Comparison of ENCODE assay signal across 24 cellular contexts in genomic region chr5:163496286-163496685, GRCh38. TPM values are rescaled to one million over a fixed set of nuclear protein-coding genes. Genes with fewer than 3 reads are reported as not detected.
DNase-seq lines count a peak whose midpoint lies in the region; ATAC-seq, FAIRE-seq and TF ChIP-seq lines count a peak whose summit lies in the region.
"Had no signal": no experiment of that assay in that cellular context is flagged by ENCODE, and none has a peak within 500 bp of the region (broad histone marks: within the 10 kb centered on the region; RNA-seq: fewer than 3 reads in every experiment).

No MANE protein-coding gene starts in this region.

- no peak overlapping the region for H3K4me3 ChIP-seq in bronchial epithelial cell (ENCODE audit: low read depth, low read length)
- H3K4me3 ChIP-seq in Peyer's patch = no peak overlapping the region
- H3K4me3 ChIP-seq: MG63, smooth muscle cell, upper lobe of right lung had no signal

- H3K36me3 ChIP-seq in bronchial epithelial cell (ENCODE audit: control insufficient read depth, insufficient read depth, low read length) (no peaks in the 10 kb centered on the region), Peyer's patch (no peaks in the 10 kb centered on the region)
- H3K36me3 ChIP-seq: upper lobe of right lung had no signal

- TF ChIP-seq CTCF in bronchial epithelial cell (IDR thresholded peaks at IDR 0.05; ENCODE audit: insufficient read depth, low read length, severe bottlenecking) (no peak), Peyer's patch (IDR thresholded peaks at IDR 0.05) (no peak)

- TF ChIP-seq POLR2A in Peyer's patch (IDR thresholded peaks at IDR 0.05) = no peak

- no peak for FAIRE-seq in bronchial epithelial cell (lab: Jason Lieb, UNC)
- FAIRE-seq: endometrium had no signal

- H3K27me3 ChIP-seq in bronchial epithelial cell (ENCODE audit: control insufficient read depth, insufficient read depth, low read length) (no peaks in the 10 kb centered on the region), Peyer's patch (no peaks in the 10 kb centered on the region)
- H3K27me3 ChIP-seq: MG63, upper lobe of right lung had no signal

- no peak overlapping the region for H3K27ac ChIP-seq in Peyer's patch
- H3K27ac ChIP-seq: C4-2B, upper lobe of right lung, WERI-Rb-1 had no signal

- H3K4me1 ChIP-seq in Peyer's patch = no peaks in the 10 kb centered on the region
- H3K4me1 ChIP-seq: upper lobe of right lung had no signal

- peak; percentile 25 for DNase-seq in AG20443 (ENCODE audit: low spot score)
- peak; percentile 83 for DNase-seq in NCI-H226
- peak; percentile 67 for DNase-seq in bronchial epithelial cell (ENCODE audit: low read depth)
- peak; percentile 81 for DNase-seq in kidney glomerular epithelial cell (lab: John Stamatoyannopoulos, UW)
- no peak for DNase-seq in HUDEP-2 (lab: John Stamatoyannopoulos, UW; ENCODE audit: unreplicated experiment in 76 of 76)
- DNase-seq in Peyer's patch = no peak
- DNase-seq in COLO829 (ENCODE audit: low spot score) = no peak
- DNase-seq: aorta; dermis blood vessel endothelial cell; head of caudate nucleus; MG63; naive thymus-derived CD4-positive, alpha-beta T cell; NCI-H1436 treated with DMSO at 0.1 percent for 48 hours; NCI-H524; NK-92 treated with Interleukin-12 subunit alpha and Interleukin-12 subunit beta, amount 100 ng/mL, for 24 hours; nucleus accumbens; substantia nigra; upper lobe of right lung; WERI-Rb-1 had no signal

- no peaks in the 10 kb centered on the region for H3K9me3 ChIP-seq in Peyer's patch
- H3K9me3 ChIP-seq: MG63, upper lobe of right lung had no signal

- ATAC-seq in GM21515 (IDR thresholded peaks at IDR 0.05; ENCODE audit: unreplicated experiment) = no peak
- ATAC-seq: naive thymus-derived CD4-positive, alpha-beta T cell; Panc1; upper lobe of right lung had no signal

RNA-seq across cellular contexts. Expression of gene MAT2B, which starts 9.1 kb away (rescaled TPM):
- 41.5 and 71.1 TPM in 2 replicates for total RNA-seq in bronchial epithelial cell
- total RNA-seq in Peyer's patch = 10 to 100 TPM; 34.6 to 65.3 (median 51.1) TPM

RNA-seq across cellular contexts. Expression of gene HMMR, which starts 35.9 kb away (rescaled TPM):
- total RNA-seq in bronchial epithelial cell (0.53 and 1.4 TPM in 2 replicates), Peyer's patch (1 to 10 TPM; 1.1 to 3.3 (median 1.9) TPM)

RNA-seq across cellular contexts. Expression of gene NUDCD2, which starts 36.4 kb away (rescaled TPM):
- 6.6 and 7.3 TPM in 2 replicates for total RNA-seq in bronchial epithelial cell
- total RNA-seq in Peyer's patch = 1 to 10 TPM; 2.5 to 4.7 (median 3.4) TPM

RNA-seq across cellular contexts. Expression of gene CCNG1, which starts 58.9 kb away (rescaled TPM):
- total RNA-seq in bronchial epithelial cell (95.1 and 173 TPM in 2 replicates), Peyer's patch (100 to 1,000 TPM; 213 to 306 (median 246) TPM)

Comparison
In these comparisons a context has a peak if more than half of its experiments do, and no peak if none do; other contexts are left out.
1. DNase-seq: peak in AG20443 (single experiment), NCI-H226 (single experiment), bronchial epithelial cell (single experiment) and kidney glomerular epithelial cell (single experiment); none in HUDEP-2 (0 of 76), Peyer's patch (0 of 3) and COLO829 (single experiment).